ENCODE assay signal across 17 cellular contexts in genomic region chr14:99224116-99224910, GRCh38. TPM values are rescaled to one million over a fixed set of nuclear protein-coding genes. Genes with fewer than 3 reads are reported as not detected.
DNase-seq lines count a peak whose midpoint lies in the region; ATAC-seq and TF ChIP-seq lines count a peak whose summit lies in the region.
"Had no signal": no experiment of that assay in that cellular context is flagged by ENCODE, and none has a peak within 500 bp of the region (broad histone marks: within the 10 kb centered on the region; RNA-seq: fewer than 3 reads in every experiment).

No MANE protein-coding gene starts in this region.

- POLR2A ChIA-PET in HEK293 (lab: Yijun Ruan, JAX): no interaction called here

- H3F3A ChIP-seq in DOHH2 (ENCODE audit: control insufficient read depth, insufficient read depth): no peaks in the 10 kb centered on the region

- ATAC-seq in natural killer cell (no peak), HG02759 (IDR thresholded peaks at IDR 0.05; ENCODE audit: unreplicated experiment) (no peak)
- ATAC-seq: mucosa of descending colon had no signal

- H4K20me1 ChIP-seq in DOHH2 (ENCODE audit: control insufficient read depth, insufficient read depth, low read depth, low read length): no peaks in the 10 kb centered on the region

- peak; percentile 12 for TF ChIP-seq CTCF in DOHH2 (IDR thresholded peaks at IDR 0.05; ENCODE audit: low read depth, low read length, poor library complexity, severe bottlenecking)
- no peak for TF ChIP-seq CTCF in HEK293 (tag by site-specific recombination; IDR thresholded peaks at IDR 0.05)
- no peak for TF ChIP-seq CTCF in natural killer cell (IDR thresholded peaks at IDR 0.05)
- TF ChIP-seq CTCF in CD14-positive monocyte (IDR thresholded peaks at IDR 0.05): no peak

- H3K4me1 ChIP-seq in DOHH2 (ENCODE audit: control insufficient read depth, low read length) (no peaks in the 10 kb centered on the region), HEK293 (ENCODE audit: control insufficient read depth, insufficient read depth, low read length) (peaks cover 11% of the 10 kb centered on the region)
- H3K4me1 ChIP-seq: ascending aorta, colonic mucosa, parathyroid adenoma had no signal

- H3K27ac ChIP-seq in DOHH2 (ENCODE audit: low read depth, low read length) (no peak overlapping the region), HEK293 (ENCODE audit: extremely low read depth, low read depth, low read length) (no peak overlapping the region)
- H3K27ac ChIP-seq: ascending aorta, C4-2B, colonic mucosa, HL-60, parathyroid adenoma had no signal

- H3K27me3 ChIP-seq in DOHH2 (ENCODE audit: control insufficient read depth, low read length): no peaks in the 10 kb centered on the region
- H3K27me3 ChIP-seq: ascending aorta, colonic mucosa had no signal

- no peak for DNase-seq in activated naive CD8-positive, alpha-beta T cell treated with anti-CD3 and anti-CD28 coated beads for 36 hours
- DNase-seq in natural killer cell: no peak
- no peak for DNase-seq in activated CD8-positive, alpha-beta memory T cell treated with anti-CD3 and anti-CD28 coated beads for 24 hours
- no peak for DNase-seq in CD14-positive monocyte (ENCODE audit: low spot score)
- DNase-seq: colonic mucosa, head of caudate nucleus, KG1, kidney glomerular epithelial cell had no signal

- H3K27me3 Mint-ChIP-seq in activated naive CD8-positive, alpha-beta T cell treated with anti-CD3 and anti-CD28 coated beads for 36 hours: no peaks in the 10 kb centered on the region
- H3K27me3 Mint-ChIP-seq in natural killer cell (ENCODE audit: low read depth in 2 of 2): no peaks in the 10 kb centered on the region
- H3K27me3 Mint-ChIP-seq in CD14-positive monocyte (ENCODE audit: low read depth in 3 of 3): peaks cover 0 to 13% (median 9%) of the 10 kb centered on the region in 3 donors

- H3K4me3 Mint-ChIP-seq in activated naive CD8-positive, alpha-beta T cell treated with anti-CD3 and anti-CD28 coated beads for 36 hours: peak overlapping the region; percentile 4
- H3K4me3 Mint-ChIP-seq in natural killer cell (no peak overlapping the region), CD14-positive monocyte (no peak overlapping the region)

- H3K79me2 ChIP-seq in DOHH2 (ENCODE audit: control insufficient read depth, low read length): no peaks in the 10 kb centered on the region
- H3K79me2 ChIP-seq: parathyroid adenoma had no signal

- H3K4me1 Mint-ChIP-seq in activated naive CD8-positive, alpha-beta T cell treated with anti-CD3 and anti-CD28 coated beads for 36 hours: peaks cover 90% of the 10 kb centered on the region
- H3K4me1 Mint-ChIP-seq in natural killer cell (peaks cover 85 to 90% of the 10 kb centered on the region in 2 donors), CD14-positive monocyte (no peaks in the 10 kb centered on the region)

- no peaks in the 10 kb centered on the region for H3K9me2 ChIP-seq in DOHH2 (replicated peaks; ENCODE audit: control insufficient read depth, low read length)

- no peaks in the 10 kb centered on the region for H3K9me3 ChIP-seq in DOHH2 (ENCODE audit: control insufficient read depth, insufficient read depth, low read length)
- H3K9me3 ChIP-seq in HEK293 (ENCODE audit: control insufficient read depth, insufficient read depth, low read depth, low read length): no peaks in the 10 kb centered on the region
- H3K9me3 ChIP-seq: ascending aorta, colonic mucosa, mucosa of descending colon had no signal

- CTCF ChIA-PET in HEK293 (lab: Yijun Ruan, JAX): interaction anchor here (0.6 kb wide), 1 partner anchor 1870 kb away, joined by 3 read pairs; no protein-coding TSS in a partner anchor

- peak overlapping the region; percentile 96 for H3K27ac Mint-ChIP-seq in activated naive CD8-positive, alpha-beta T cell treated with anti-CD3 and anti-CD28 coated beads for 36 hours
- peak overlapping the region; percentile 43 to 96 for H3K27ac Mint-ChIP-seq in natural killer cell
- no peak overlapping the region for H3K27ac Mint-ChIP-seq in CD14-positive monocyte

- H3K4me3 ChIP-seq in DOHH2 (ENCODE audit: low read length) (no peak overlapping the region), HEK293 (ENCODE audit: low read depth, low read length) (no peak overlapping the region)
- H3K4me3 ChIP-seq: ascending aorta, colonic mucosa, mucosa of descending colon, smooth muscle cell had no signal

- intact Hi-C loops in natural killer cell (cut with micrococcal nuclease): no loop called here
- intact Hi-C loops in CD14-positive monocyte (cut with micrococcal nuclease): no loop called here

- H3K36me3 Mint-ChIP-seq in activated naive CD8-positive, alpha-beta T cell treated with anti-CD3 and anti-CD28 coated beads for 36 hours: peaks cover 71% of the 10 kb centered on the region
- H3K36me3 Mint-ChIP-seq in natural killer cell: no peaks in the 10 kb centered on the region
- no peaks in the 10 kb centered on the region for H3K36me3 Mint-ChIP-seq in CD14-positive monocyte

- H3K36me3 ChIP-seq in DOHH2 (ENCODE audit: control insufficient read depth, low read length) (no peaks in the 10 kb centered on the region), HEK293 (ENCODE audit: control insufficient read depth in 2 of 2, insufficient read depth in 1 of 2, low read length in 2 of 2) (peaks cover 0 to 3% of the 10 kb centered on the region in 2 experiments; a peak in 1 of 3 replicates)
- H3K36me3 ChIP-seq: ascending aorta, colonic mucosa had no signal

- H3K9me3 Mint-ChIP-seq in activated naive CD8-positive, alpha-beta T cell treated with anti-CD3 and anti-CD28 coated beads for 36 hours: no peaks in the 10 kb centered on the region
- H3K9me3 Mint-ChIP-seq in natural killer cell (no peaks in the 10 kb centered on the region), CD14-positive monocyte (no peaks in the 10 kb centered on the region)

- no peak overlapping the region for H3K4me2 ChIP-seq in DOHH2 (ENCODE audit: low read length)
- H3K4me2 ChIP-seq: smooth muscle cell had no signal

TF ChIP-seq in HEK293, 187 proteins besides CTCF, POLR2A, EP300 and RAD21:
- TF ChIP-seq ZBTB17 (tag by site-specific recombination; IDR thresholded peaks at IDR 0.05) (no peak), GLI2 (tag by site-specific recombination; IDR thresholded peaks at IDR 0.05; ENCODE audit: borderline replicate concordance, low read depth) (no peak), ZNF837 (tag by site-specific recombination; IDR thresholded peaks at IDR 0.05) (no peak), ZNF292 (tag by site-specific recombination; IDR thresholded peaks at IDR 0.05; ENCODE audit: borderline replicate concordance, low read depth) (no peak), ZNF146 (tag by site-specific recombination; IDR thresholded peaks at IDR 0.05) (no peak), PBX3 (CRISPR knock-in tag; IDR thresholded peaks at IDR 0.05) (no peak), ZBTB7A (tag by site-specific recombination; IDR thresholded peaks at IDR 0.05; ENCODE audit: low read depth) (no peak), ZNF768 (tag by site-specific recombination; IDR thresholded peaks at IDR 0.05) (peak; percentile 82)
- TF ChIP-seq, protein P1, sequence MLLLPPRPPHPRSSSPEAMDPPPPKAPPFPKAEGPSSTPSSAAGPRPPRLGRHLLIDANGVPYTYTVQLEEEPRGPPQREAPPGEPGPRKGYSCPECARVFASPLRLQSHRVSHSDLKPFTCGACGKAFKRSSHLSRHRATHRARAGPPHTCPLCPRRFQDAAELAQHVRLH (tag by site-specific recombination; IDR thresholded peaks at IDR 0.05): no peak

RNA-seq across cellular contexts. Expression of gene BCL11B, which starts 47.7 kb away (rescaled TPM):
- total RNA-seq in activated naive CD8-positive, alpha-beta T cell treated with anti-CD3 and anti-CD28 coated beads for 36 hours: 10 to 100 TPM; 38.9 to 40.3 TPM
- 10 to 100 TPM; 43.5 to 61.5 (median 56.2) TPM for total RNA-seq in natural killer cell
- polyA plus RNA-seq in CD14-positive monocyte: not detected

Comparison
In these comparisons a context has a peak if more than half of its experiments do, and no peak if none do; other contexts are left out.
1. H3K27ac Mint-ChIP-seq: peak in activated naive CD8-positive, alpha-beta T cell treated with anti-CD3 and anti-CD28 coated beads for 36 hours (single experiment) and natural killer cell (2 of 2); none in CD14-positive monocyte (0 of 7).